Comparison of ENCODE assay signal across 9 cellular contexts in the genomic region with DNA sequence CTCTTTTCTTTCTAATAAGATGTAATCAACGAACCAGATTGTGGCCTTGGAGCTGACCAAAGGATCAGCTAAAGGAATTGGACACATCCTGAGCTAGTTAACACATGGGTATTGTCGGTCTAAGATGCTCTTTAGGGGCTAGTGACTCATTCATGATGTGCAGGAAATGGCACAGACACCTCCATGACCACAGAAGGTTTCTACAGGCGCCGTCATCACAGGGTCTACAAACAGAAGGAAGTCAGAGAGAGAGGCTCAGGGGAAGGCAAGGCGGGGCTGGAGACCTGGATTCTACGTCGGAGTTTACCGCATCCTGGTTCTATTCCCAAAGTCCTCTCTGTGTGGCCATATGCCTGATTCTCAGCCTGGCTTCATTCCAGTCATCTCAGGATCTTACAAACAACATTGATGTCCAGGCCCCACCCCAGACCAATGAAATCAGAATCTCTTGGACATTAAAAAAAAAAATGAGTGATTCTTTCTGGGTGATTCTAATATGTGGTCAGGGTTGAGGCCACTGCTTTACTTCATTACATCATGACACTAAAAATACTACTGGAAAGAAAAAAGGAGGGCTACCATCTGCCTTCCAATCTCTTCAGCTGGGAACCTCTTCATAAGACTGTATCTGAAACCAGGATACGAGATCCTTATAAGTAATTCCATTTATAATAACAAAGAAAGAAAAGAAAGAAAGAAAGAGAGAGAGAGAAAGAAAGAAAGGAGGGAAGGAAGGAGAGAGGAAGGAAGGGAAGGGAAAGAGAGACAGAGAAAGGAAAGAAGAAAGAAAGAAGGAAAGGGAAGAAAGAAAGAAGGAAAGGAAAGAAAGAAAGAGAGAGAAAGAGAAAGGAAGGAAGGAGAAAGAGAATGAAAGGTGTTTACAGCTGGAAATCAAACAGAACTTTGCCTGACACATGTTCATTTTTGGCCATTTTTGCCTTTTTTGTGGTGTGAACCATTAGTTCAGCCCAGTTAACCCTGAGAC. TPM values are rescaled to one million over a fixed set of nuclear protein-coding genes. Genes with fewer than 3 reads are reported as not detected.
DNase-seq lines count a peak whose midpoint lies in the region; ATAC-seq and TF ChIP-seq lines count a peak whose summit lies in the region.
"Had no signal": no experiment of that assay in that cellular context is flagged by ENCODE, and none has a peak within 500 bp of the region (broad histone marks: within the 10 kb centered on the region; RNA-seq: fewer than 3 reads in every experiment).

No MANE protein-coding gene starts in this region.

- no peaks in the 10 kb centered on the region for H3K27me3 ChIP-seq in SJCRH30

- H3K36me3 Mint-ChIP-seq in activated naive CD8-positive, alpha-beta T cell treated with anti-CD3 and anti-CD28 coated beads, Interleukin-2, amount 10 ng/mL, durations not matched to agents 7 days and 5 days, result no peaks in the 10 kb centered on the region

- DNase-seq in GM12865 (ENCODE audit: low read depth) (peak; percentile 89), SJCRH30 (peak; percentile 17 to 28), NCI-H2196 treated with DMSO at 0.1 percent for 48 hours (lab: John Stamatoyannopoulos, UW; ENCODE audit: unreplicated experiment) (no peak), coronary artery (ENCODE audit: low spot score) (no peak), cardiac septum (ENCODE audit: low spot score) (no peak)
- peak; percentile 38 for DNase-seq in activated naive CD8-positive, alpha-beta T cell treated with anti-CD3 and anti-CD28 coated beads, Interleukin-2, amount 10 ng/mL, durations not matched to agents 7 days and 5 days
- DNase-seq in stimulated activated CD4-positive, alpha-beta T cell treated with anti-CD3 and anti-CD28 coated beads, Interleukin-12 subunit alpha, Interleukin-12 subunit beta, amount 100 ng/mL, for 48 hours (ENCODE audit: low read depth in 2 of 3, low spot score in 1 of 3), result peak; percentile 57 to 59 (median 59)

- TF ChIP-seq CTCF in GM12865 (IDR thresholded peaks at IDR 0.05; ENCODE audit: insufficient read depth, low read depth, low read length, missing control alignments) (no peak), coronary artery (IDR thresholded peaks at IDR 0.05) (no peak)

- H3K4me1 Mint-ChIP-seq in activated naive CD8-positive, alpha-beta T cell treated with anti-CD3 and anti-CD28 coated beads, Interleukin-2, amount 10 ng/mL, durations not matched to agents 7 days and 5 days, result peaks cover 20% of the 10 kb centered on the region
- H3K4me1 Mint-ChIP-seq: neural crest cell had no signal

- intact Hi-C loops in cardiac septum (cut with DNase I), result no loop called here

- H3K9me3 Mint-ChIP-seq in activated naive CD8-positive, alpha-beta T cell treated with anti-CD3 and anti-CD28 coated beads, Interleukin-2, amount 10 ng/mL, durations not matched to agents 7 days and 5 days, result peaks cover 6% of the 10 kb centered on the region

- peak overlapping the region; percentile 52 for H3K27ac Mint-ChIP-seq in activated naive CD8-positive, alpha-beta T cell treated with anti-CD3 and anti-CD28 coated beads, Interleukin-2, amount 10 ng/mL, durations not matched to agents 7 days and 5 days

- ATAC-seq in HG02798 (IDR thresholded peaks at IDR 0.05; ENCODE audit: poor library complexity, unreplicated experiment), result peak; percentile 74
- peak; percentile 99 for ATAC-seq in activated naive CD8-positive, alpha-beta T cell treated with anti-CD3 and anti-CD28 coated beads, Interleukin-2, amount 10 ng/mL, durations not matched to agents 7 days and 5 days (ENCODE audit: low read depth)

- H3K4me1 ChIP-seq in SJCRH30, result peaks cover 6% of the 10 kb centered on the region; the same call in 1 of the 2 replicates

- H3K9me3 ChIP-seq in SJCRH30 (replicated peaks), result no peaks in the 10 kb centered on the region

- H3K36me3 ChIP-seq in SJCRH30, result no peaks in the 10 kb centered on the region

- H3K27ac ChIP-seq in SJCRH30 (no peak overlapping the region), coronary artery (no peak overlapping the region)

- POLR2A ChIA-PET in activated naive CD8-positive, alpha-beta T cell treated with anti-CD3 and anti-CD28 coated beads, Interleukin-2, amount 10 ng/mL, durations not matched to agents 7 days and 5 days (lab: Charles Lee), result no interaction called here

- H3K4me3 ChIP-seq in GM12865 (ENCODE audit: low read depth, low read length) (no peak overlapping the region), SJCRH30 (no peak overlapping the region), coronary artery (no peak overlapping the region)

- peaks cover 12% of the 10 kb centered on the region for H3K27me3 Mint-ChIP-seq in activated naive CD8-positive, alpha-beta T cell treated with anti-CD3 and anti-CD28 coated beads, Interleukin-2, amount 10 ng/mL, durations not matched to agents 7 days and 5 days

- H3K4me3 Mint-ChIP-seq in activated naive CD8-positive, alpha-beta T cell treated with anti-CD3 and anti-CD28 coated beads, Interleukin-2, amount 10 ng/mL, durations not matched to agents 7 days and 5 days, result peak overlapping the region; percentile 12
- H3K4me3 Mint-ChIP-seq: neural crest cell had no signal

RNA-seq across cellular contexts. Expression of gene KCNJ15, which starts 11.6 kb away (rescaled TPM):
- total RNA-seq in SJCRH30 (2014; rRNA removed; shearing (Covaris generic)), result not detected in 2 replicates
- not detected for total RNA-seq in activated naive CD8-positive, alpha-beta T cell treated with anti-CD3 and anti-CD28 coated beads, Interleukin-2, amount 10 ng/mL, durations not matched to agents 7 days and 5 days
- total RNA-seq in cardiac septum, result 1.2 TPM

Comparison
In these comparisons a context has a peak if more than half of its experiments do, and no peak if none do; other contexts are left out.
1. DNase-seq: peak in GM12865 (single experiment), SJCRH30 (2 of 2), activated naive CD8-positive, alpha-beta T cell treated with anti-CD3 and anti-CD28 coated beads, Interleukin-2, amount 10 ng/mL, durations not matched to agents 7 days and 5 days (single experiment) and stimulated activated CD4-positive, alpha-beta T cell treated with anti-CD3 and anti-CD28 coated beads, Interleukin-12 subunit alpha, Interleukin-12 subunit beta, amount 100 ng/mL, for 48 hours (3 of 3); none in NCI-H2196 treated with DMSO at 0.1 percent for 48 hours (single experiment), coronary artery (single experiment) and cardiac septum (single experiment).